Comparison of ENCODE assay signal across 19 cellular contexts in the genomic region with DNA sequence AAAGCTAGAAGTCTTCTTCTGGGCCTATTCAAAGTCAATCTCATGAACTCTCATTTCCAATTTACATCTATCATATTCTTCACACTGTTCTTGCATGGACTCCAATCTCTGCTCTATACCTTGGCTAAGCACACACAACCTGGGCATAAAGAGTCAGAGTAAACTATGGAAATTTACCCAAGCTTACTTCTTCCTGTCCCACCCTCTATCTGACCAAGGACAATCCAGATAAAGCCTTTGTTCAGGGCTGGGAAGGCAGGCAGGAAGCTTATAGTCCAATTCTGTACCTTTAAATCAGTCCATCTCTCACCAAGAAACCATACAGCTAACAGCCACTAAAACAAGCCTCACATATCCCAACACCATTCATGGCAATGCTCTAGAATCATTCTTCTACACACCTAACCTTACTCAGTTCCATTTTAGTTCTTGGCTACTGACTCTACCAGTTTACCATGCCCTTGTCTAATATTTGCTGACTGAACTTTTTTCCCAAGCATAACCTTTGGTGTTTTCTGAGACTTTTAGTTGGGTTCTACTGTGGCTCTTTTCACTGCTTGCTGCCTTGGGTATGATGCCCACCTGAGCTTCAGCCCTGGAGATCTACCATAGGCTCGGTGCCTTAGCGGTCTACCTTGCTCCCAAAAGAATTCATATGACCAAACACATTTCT. TPM values are rescaled to one million over a fixed set of nuclear protein-coding genes. Genes with fewer than 3 reads are reported as not detected.
DNase-seq lines count a peak whose midpoint lies in the region; ATAC-seq, FAIRE-seq and TF ChIP-seq lines count a peak whose summit lies in the region.
"Had no signal": no experiment of that assay in that cellular context is flagged by ENCODE, and none has a peak within 500 bp of the region (broad histone marks: within the 10 kb centered on the region; RNA-seq: fewer than 3 reads in every experiment).

No MANE protein-coding gene starts in this region.

- H3K36me3 Mint-ChIP-seq in mesothelial cell of epicardium: peaks cover 2% of the 10 kb centered on the region

- peaks cover 4% of the 10 kb centered on the region for H3K4me1 Mint-ChIP-seq in mesothelial cell of epicardium
- H3K4me1 Mint-ChIP-seq: B cell had no signal

- H3K9me3 ChIP-seq in A549: no peaks in the 10 kb centered on the region
- H3K9me3 ChIP-seq in Panc1 (ENCODE audit: control insufficient read depth, insufficient read depth, low read depth, low read length): no peaks in the 10 kb centered on the region
- H3K9me3 ChIP-seq in K562 (replicated peaks; ENCODE audit: control insufficient read depth, insufficient read depth, low read depth, low read length): no peaks in the 10 kb centered on the region

- H2AFZ ChIP-seq in K562 (ENCODE audit: low read depth, low read length): no peak overlapping the region

- CTCF ChIA-PET in A549 (lab: Yijun Ruan, JAX): interaction anchor here (2.5 kb wide), 1 partner anchor 8 kb away, joined by 8 read pairs; no protein-coding TSS in a partner anchor
- CTCF ChIA-PET in Panc1 (lab: Charles Lee): no interaction called here
- CTCF ChIA-PET in K562 (lab: Yijun Ruan, JAX; ENCODE audit: low intra/inter-chr PET ratio): no interaction called here

- BruUV-seq in Panc1 (replicated peaks; lab: Mats Ljungman, UMichigan): TSS peak; percentile 18
- no TSS peak for BruUV-seq in K562 (replicated peaks; lab: Mats Ljungman, UMichigan)

- TF ChIP-seq EP300 in A549 (IDR thresholded peaks at IDR 0.05) (no peak), K562 (IDR thresholded peaks at IDR 0.05; ENCODE audit: low read length) (no peak)

- H3K27me3 Mint-ChIP-seq in mesothelial cell of epicardium (ENCODE audit: low read depth): no peaks in the 10 kb centered on the region
- H3K27me3 Mint-ChIP-seq: B cell; CD4-positive, alpha-beta T cell had no signal

- H3K4me2 ChIP-seq in A549: no peak overlapping the region
- no peak overlapping the region for H3K4me2 ChIP-seq in K562 (ENCODE audit: insufficient read depth, low read length)

- ATAC-seq in A549 (no peak), Panc1 (no peak), K562 (peak; percentile 14; the same call in 2 of the 3 replicates), HG03045 (IDR thresholded peaks at IDR 0.05; ENCODE audit: unreplicated experiment) (no peak)

- FAIRE-seq in A549 (lab: Jason Lieb, UNC) (no peak), GM19239 (lab: Jason Lieb, UNC) (peak; percentile 26), K562 (lab: Jason Lieb, UNC) (peak; percentile 32)
- FAIRE-seq: D721Med, G401.6, GM12892, H1 had no signal

- H3K9me3 Mint-ChIP-seq in mesothelial cell of epicardium: no peaks in the 10 kb centered on the region
- H3K9me3 Mint-ChIP-seq: CD4-positive, alpha-beta T cell had no signal

- no peaks in the 10 kb centered on the region for H3K4me1 ChIP-seq in A549
- H3K4me1 ChIP-seq in Panc1 (ENCODE audit: control insufficient read depth, insufficient read depth, low read length): no peaks in the 10 kb centered on the region
- H3K4me1 ChIP-seq in K562 (replicated peaks in 1 of 2; ENCODE audit: control insufficient read depth in 2 of 2, insufficient read depth in 2 of 2, low read length in 2 of 2): peaks cover 0 to 15% of the 10 kb centered on the region in 2 experiments; a peak in 3 of 5 replicates

- H3K27ac ChIP-seq in A549 (no peak overlapping the region), Panc1 (ENCODE audit: low read length) (no peak overlapping the region), K562 (ENCODE audit: extremely low read depth, low read depth, low read length) (no peak overlapping the region)

- H3K27me3 ChIP-seq in Panc1 (ENCODE audit: control insufficient read depth, insufficient read depth, low read length): no peaks in the 10 kb centered on the region
- no peaks in the 10 kb centered on the region for H3K27me3 ChIP-seq in K562 (ENCODE audit: control insufficient read depth in 2 of 2, insufficient read depth in 2 of 2, low read length in 2 of 2)

- H3K36me3 ChIP-seq in Panc1 (ENCODE audit: control insufficient read depth, insufficient read depth, low read length) (no peaks in the 10 kb centered on the region), K562 (ENCODE audit: control insufficient read depth, insufficient read depth, low read length) (no peaks in the 10 kb centered on the region)

- H3K27ac Mint-ChIP-seq in mesothelial cell of epicardium: no peak overlapping the region
- H3K27ac Mint-ChIP-seq: B cell; CD4-positive, alpha-beta T cell had no signal

- no peaks in the 10 kb centered on the region for H3K9me1 ChIP-seq in K562 (ENCODE audit: control insufficient read depth, insufficient read depth, low read length)

- no peak overlapping the region for H3K9ac ChIP-seq in K562 (ENCODE audit: insufficient read depth in 1 of 2, low read depth in 2 of 2, low read length in 2 of 2)

- no peaks in the 10 kb centered on the region for H3K79me2 ChIP-seq in K562 (ENCODE audit: control insufficient read depth, insufficient read depth, low read length)

- H3K4me3 ChIP-seq in A549: no peak overlapping the region
- no peak overlapping the region for H3K4me3 ChIP-seq in Panc1 (ENCODE audit: low read depth in 2 of 2, low read length in 2 of 2)
- no peak overlapping the region for H3K4me3 ChIP-seq in K562

- intact Hi-C loops in Panc1 (cut with micrococcal nuclease; ENCODE audit: unreplicated experiment): no loop called here
- intact Hi-C loops in K562 (cut with micrococcal nuclease): no loop called here

- TF ChIP-seq RAD21 in A549 (conservative IDR thresholded peaks at IDR 0.05 in 1 of 2, IDR thresholded peaks at IDR 0.05 in 1 of 2) (no peak), K562 (CRISPR knock-in tag; conservative IDR thresholded peaks at IDR 0.05 in 1 of 2, IDR thresholded peaks at IDR 0.05 in 1 of 2) (no peak)

- 95% methylated on average over 2 of the region's 2 CpGs for WGBS in A549 (ENCODE audit: missing lambda C conversion rate)
- WGBS in K562 (ENCODE audit: insufficient coverage, low coverage, missing lambda C conversion rate): 45% methylated on average over 2 of the region's 2 CpGs

- no peak for TF ChIP-seq POLR2A in A549 (IDR thresholded peaks at IDR 0.05; ENCODE audit: low read length)
- TF ChIP-seq POLR2A in K562 (conservative IDR thresholded peaks at IDR 0.05): no peak

- POLR2A ChIA-PET in A549 (lab: Yijun Ruan, JAX): no interaction called here
- POLR2A ChIA-PET in Panc1 (lab: Charles Lee): no interaction called here
- POLR2A ChIA-PET in K562 (lab: Yijun Ruan, JAX): interaction anchor here (0.6 to 1.0 kb wide), 2 partner anchors 25 to 952 kb away, joined by 3 to 6 read pairs; no protein-coding TSS in a partner anchor

- DNase-seq in A549 (ENCODE audit: low read depth in 1 of 2, low spot score in 1 of 2) (no peak), GM19239 (ENCODE audit: insufficient read length, low spot score) (no peak), Panc1 (ENCODE audit: low read depth, low spot score) (no peak), K562 (ENCODE audit: extremely low read depth in 1 of 4, low spot score in 3 of 4) (peak in 1 of 4 experiments; percentile 8), RPMI8226 (no peak), mesothelial cell of epicardium (ENCODE audit: low spot score in 2 of 2, unreplicated experiment in 2 of 2) (no peak), NCI-H2171 treated with DMSO at 0.1 percent for 48 hours (lab: John Stamatoyannopoulos, UW) (no peak)
- DNase-seq: C1 segment of cervical spinal cord; CD4-positive, alpha-beta T cell; DMS153; DMS79 treated with DMSO at 0.1 percent for 48 hours; EL; HCEC 1CT had no signal

- TF ChIP-seq CTCF in A549 (IDR thresholded peaks at IDR 0.05) (no peak), Panc1 (IDR thresholded peaks at IDR 0.05) (no peak), K562 (IDR thresholded peaks at IDR 0.05 in 2 of 3, conservative IDR thresholded peaks at IDR 0.05 in 1 of 3; ENCODE audit: insufficient read depth in 2 of 3, low read depth in 1 of 3, low read length in 3 of 3) (no peak), mesothelial cell of epicardium (IDR thresholded peaks at IDR 0.05; ENCODE audit: unreplicated experiment) (no peak)

- H4K20me1 ChIP-seq in K562 (replicated peaks; ENCODE audit: control insufficient read depth, insufficient read depth, low read length): no peaks in the 10 kb centered on the region

- H3K4me3 Mint-ChIP-seq in mesothelial cell of epicardium: no peak overlapping the region
- H3K4me3 Mint-ChIP-seq: B cell; CD4-positive, alpha-beta T cell had no signal

- in situ Hi-C loops in Panc1 (cut with HindIII; ENCODE audit: low pct_unique_long_range_greater_than_20kb, low sequenced_read_pairs): no loop called here
- in situ Hi-C loops in K562 (cut with MboI): no loop called here

TF ChIP-seq in A549, 52 proteins besides CTCF, POLR2A, EP300 and RAD21 (continues in another document):
- TF ChIP-seq MAFK (IDR thresholded peaks at IDR 0.05; ENCODE audit: partially characterized antibody): peak; percentile 41

TF ChIP-seq in K562, 482 proteins besides CTCF, POLR2A, EP300 and RAD21 (continues in another document):
- TF ChIP-seq MAFK (IDR thresholded peaks at IDR 0.05; ENCODE audit: low read length) (peak; percentile 25; the same call in 1 of the 2 replicates), ZNF316 (IDR thresholded peaks at IDR 0.05) (peak; percentile 90)

RNA-seq across cellular contexts. Expression of a gene that starts 38.9 kb away (rescaled TPM):
- polyA plus RNA-seq in A549 (2011; rRNA removed) (40.6 and 56.2 TPM in 2 replicates), A549 (2017; fragmentation: RNase III; extraction: RNeasy Plus Mini Kit Qiagen cat#74134 plus additional on column Dnase treatment) (26.9 to 29.3 TPM (median 27.9 TPM) in 3 replicates), K562 (2011; rRNA removed) (45.0 and 56.6 TPM in 2 replicates), K562 (2014; fragmentation: Illumina TruSeq; extraction: Trizol) (41.5 and 58.0 TPM in 2 replicates), K562 (2014; fragmentation: Nextera tagmentation; extraction: Ambion mirVana) (10 to 100 TPM; 46.2 to 46.5 TPM), K562 (2014; rRNA removed) (39.0 and 48.7 TPM in 2 replicates)
- polyA plus RNA-seq in A549 (2012; cell fraction: cytosol; rRNA removed): 7.1 and 7.7 TPM in 2 replicates
- 5.5 and 10.5 TPM in 2 replicates for polyA plus RNA-seq in A549 (2012; cell fraction: nucleus; rRNA removed)
- 11.0 and 13.8 TPM in 2 replicates for polyA minus RNA-seq in A549 (2011; rRNA and poly(A)+ RNA removed)
- total RNA-seq in Panc1 (2021; ENCODE audit: unreplicated experiment) (43.8 TPM), K562 (2014; rRNA removed) (33.9 and 34.9 TPM in 2 replicates), K562 (2014; rRNA removed; fragmentation: Illumina TruSeq; extraction: Trizol) (76.4 and 87.4 TPM in 2 replicates), K562 (2015; rRNA removed; fragmentation: Illumina TruSeq; extraction: Trizol) (52.2 and 58.3 TPM in 2 replicates), K562 (2021) (42.4 and 45.9 TPM in 2 replicates), mesothelial cell of epicardium (160 to 171 TPM (median 168 TPM) in 3 replicates)
- 19.0 TPM for polyA plus RNA-seq in Panc1 (2012; ENCODE audit: insufficient read length)
- 34.0 and 182 TPM in 2 replicates for total RNA-seq in K562 (2011; cell fraction: chromatin; rRNA removed; ENCODE audit: low replicate concordance)
- 12.3 and 20.1 TPM in 2 replicates for total RNA-seq in K562 (2011; cell fraction: nucleolus; rRNA removed)
- total RNA-seq in K562 (2011; cell fraction: nucleoplasm; rRNA removed): 82.9 and 163 TPM in 2 replicates
- polyA plus RNA-seq in K562 (2011; cell fraction: cytosol; rRNA removed): 4.4 and 10.9 TPM in 2 replicates
- polyA plus RNA-seq in K562 (2011; cell fraction: nucleus; rRNA removed): 24.9 and 29.1 TPM in 2 replicates
- polyA plus RNA-seq in K562 (2012): 29.5 and 32.7 TPM in 2 replicates
- 46.1 and 56.4 TPM in 2 replicates for polyA minus RNA-seq in K562 (2011; rRNA and poly(A)+ RNA removed)
- 10.5 and 10.8 TPM in 2 replicates for polyA minus RNA-seq in K562 (2011; cell fraction: cytosol; rRNA and poly(A)+ RNA removed)
- polyA minus RNA-seq in K562 (2011; cell fraction: nucleus; rRNA and poly(A)+ RNA removed): 27.7 and 48.0 TPM in 2 replicates
